In genomic region chr13:33953781-33954180, GRCh38 we compare ENCODE assay signal across 1 cellular context.
TF ChIP-seq lines count a peak whose summit lies in the region.

No MANE protein-coding gene starts in this region.

TF ChIP-seq in IMR-90, 13 proteins besides CTCF, POLR2A, EP300 and RAD21:
- TF ChIP-seq ELK1 (IDR thresholded peaks at IDR 0.05; ENCODE audit: borderline replicate concordance, low read depth, low read length) (no peak), CEBPB (IDR thresholded peaks at IDR 0.05; ENCODE audit: low read depth, low read length) (0 out of 2 replicates have a peak, but pooled peaks have one; percentile 4), FOS (IDR thresholded peaks at IDR 0.05; ENCODE audit: low read depth, low read length) (no peak)
